27 cellular contexts compared by ENCODE assay signal in the genomic region with DNA sequence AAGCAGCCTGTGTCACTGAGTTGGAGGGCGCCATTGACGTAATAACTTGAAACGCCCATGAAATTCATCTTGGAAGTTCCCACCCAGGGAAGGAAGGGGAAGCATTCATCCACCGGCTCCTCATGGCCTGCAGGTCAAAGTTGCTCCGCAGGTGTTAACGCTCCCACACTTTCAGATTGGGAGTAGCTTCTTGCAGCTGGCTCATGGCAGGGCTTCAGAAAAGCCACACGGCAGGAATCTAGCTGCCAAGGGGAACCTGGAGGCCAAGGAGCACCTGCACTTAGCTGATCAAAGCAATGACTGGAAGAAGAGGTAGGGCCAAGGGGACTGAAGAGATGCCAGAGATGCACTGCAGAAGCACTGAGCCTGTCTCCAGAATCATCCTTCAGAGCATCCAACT.
"Had no signal": no experiment of that assay in that cellular context is flagged by ENCODE, and none has a peak within 500 bp of the region (broad histone marks: within the 10 kb centered on the region; RNA-seq: fewer than 3 reads in every experiment).

No MANE protein-coding gene starts in this region.

- FAIRE-seq: endometrium, keratinocyte had no signal

- H3K9me3 ChIP-seq: colonic mucosa, esophagus squamous epithelium, gastrocnemius medialis, left lung, lower lobe of right lung, mucosa of descending colon had no signal

- H3K27ac ChIP-seq: colonic mucosa, epithelial cell of prostate, esophagus squamous epithelium, gastrocnemius medialis, heart left ventricle, hepatocyte, left lung, lower lobe of right lung had no signal

- DNase-seq: colonic mucosa; cortex of kidney; effector CD8-positive, alpha-beta T cell; effector memory CD8-positive, alpha-beta T cell; endodermal cell; erythroblast; esophagus squamous epithelium; foreskin fibroblast; foreskin melanocyte; gastrocnemius medialis; heart left ventricle; hypothalamus; immature natural killer cell; left cardiac atrium; left lung; left ventricle myocardium superior; lower lobe of right lung; mesenchymal stem cell; mucosa of descending colon; naive B cell had no signal

- H3K4me1 Mint-ChIP-seq: immature natural killer cell, mesothelial cell of epicardium, naive B cell had no signal

- ATAC-seq: effector memory CD8-positive, alpha-beta T cell; esophagus mucosa; gastrocnemius medialis; heart left ventricle; left cardiac atrium; left lung; left ventricle myocardium superior; lower lobe of right lung; mucosa of descending colon had no signal

- H3K4me3 Mint-ChIP-seq: dendritic cell treated with granulocyte-macrophage colony-stimulating factor and Interleukin-4, amounts not matched to agents 40 ng/mL and 50 ng/mL, for 4 days; effector memory CD8-positive, alpha-beta T cell; endodermal cell; immature natural killer cell; mesothelial cell of epicardium; naive B cell had no signal

- H3K4me3 ChIP-seq: colonic mucosa, esophagus squamous epithelium, gastrocnemius medialis, heart left ventricle, hepatocyte, left lung, lower lobe of right lung, mucosa of descending colon had no signal

- H3K4me2 ChIP-seq: hepatocyte had no signal

- H3K27ac Mint-ChIP-seq: dendritic cell treated with granulocyte-macrophage colony-stimulating factor and Interleukin-4, amounts not matched to agents 40 ng/mL and 50 ng/mL, for 4 days; effector memory CD8-positive, alpha-beta T cell; endodermal cell; immature natural killer cell; mesothelial cell of epicardium had no signal

- H3K27me3 ChIP-seq: colonic mucosa, esophagus squamous epithelium, gastrocnemius medialis, heart left ventricle, hepatocyte, left lung had no signal

- H3K79me2 ChIP-seq: hepatocyte had no signal

- H2AFZ ChIP-seq: hepatocyte had no signal

- H3K4me1 ChIP-seq: colonic mucosa, esophagus squamous epithelium, heart left ventricle, left lung, lower lobe of right lung had no signal

- H3K9me3 Mint-ChIP-seq: effector memory CD8-positive, alpha-beta T cell; immature natural killer cell had no signal

- H3K36me3 ChIP-seq: colonic mucosa, esophagus squamous epithelium, gastrocnemius medialis, heart left ventricle, left lung, lower lobe of right lung had no signal

- H3K36me3 Mint-ChIP-seq: immature natural killer cell, mesothelial cell of epicardium had no signal
